Comparison of ENCODE assay signal across 21 cellular contexts in the genomic region with DNA sequence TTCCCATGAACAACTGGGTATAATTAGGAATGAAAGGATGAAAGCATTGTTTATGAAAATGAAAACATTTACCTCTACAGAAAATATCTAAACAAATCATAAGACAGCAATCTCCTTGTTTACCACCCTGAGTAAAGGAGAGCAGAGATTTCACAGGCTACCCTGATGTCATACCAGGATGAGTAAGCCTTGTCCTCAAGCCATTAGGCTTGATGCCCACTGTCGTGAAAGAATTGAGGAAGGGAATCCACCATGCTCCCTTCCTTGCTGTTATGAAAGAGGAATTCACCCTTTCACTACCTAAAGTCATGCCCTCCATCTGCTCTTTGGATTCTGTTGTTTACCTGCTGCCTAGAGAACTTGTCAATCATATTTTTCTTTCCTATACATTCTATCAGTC.
DNase-seq lines count a peak whose midpoint lies in the region; ATAC-seq and TF ChIP-seq lines count a peak whose summit lies in the region.
"Had no signal": no experiment of that assay in that cellular context is flagged by ENCODE, and none has a peak within 500 bp of the region (broad histone marks: within the 10 kb centered on the region; RNA-seq: fewer than 3 reads in every experiment).

No MANE protein-coding gene starts in this region.

- DNase-seq in SK-N-SH (no peak), NCI-H2227 treated with DMSO at 0.1 percent for 48 hours (lab: John Stamatoyannopoulos, UW) (peak; percentile 58), choroid plexus epithelial cell (ENCODE audit: low read depth) (peak; percentile 3), anterior cingulate cortex (lab: John Stamatoyannopoulos, UW) (no peak), DMS 273 treated with DMSO at 0.1 percent for 48 hours (lab: John Stamatoyannopoulos, UW) (no peak), Ammon's horn (ENCODE audit: low spot score) (no peak)
- no peak for DNase-seq in stimulated activated naive CD8-positive, alpha-beta T cell treated with anti-CD3 and anti-CD28 coated beads, Interleukin-15, amount 100 ng/mL, for 72 hours
- DNase-seq: activated B cell treated with CpG ODN at 0.5 μM for 24 hours; activated gamma-delta T cell; body of pancreas; CD8-positive, alpha-beta memory T cell; GF-D8; mesendoderm; NCI-H2107; stimulated activated CD4-positive, alpha-beta T cell treated with anti-CD3 and anti-CD28 coated beads, Interleukin-4, amount 100 ng/mL, for 24 hours; SW 1271; transverse colon had no signal

- no peak for TF ChIP-seq EP300 in SK-N-SH (IDR thresholded peaks at IDR 0.05; ENCODE audit: borderline replicate concordance in 1 of 2, low read depth in 1 of 2, low read length in 1 of 2)

- no peak overlapping the region for H3K9ac ChIP-seq in SK-N-SH

- H3F3A ChIP-seq in SK-N-SH (replicated peaks; ENCODE audit: insufficient read depth) = no peaks in the 10 kb centered on the region

- ATAC-seq in SK-N-SH treated with all-trans-retinoic acid at 6 μM for 48 hours = peak; percentile 43; the same call in 1 of the 3 replicates
- ATAC-seq in stimulated activated naive CD8-positive, alpha-beta T cell treated with anti-CD3 and anti-CD28 coated beads, Interleukin-15, amount 100 ng/mL, for 72 hours = no peak
- ATAC-seq: A549, body of pancreas, gastroesophageal sphincter, sciatic nerve had no signal

- H3K4me3 ChIP-seq in SK-N-SH (ENCODE audit: low read depth in 2 of 2, low read length in 1 of 2) (no peak overlapping the region), choroid plexus epithelial cell (ENCODE audit: low read depth, low read length) (no peak overlapping the region)
- H3K4me3 ChIP-seq: A549, body of pancreas, gastroesophageal sphincter, transverse colon had no signal

- H3K9me2 ChIP-seq in SK-N-SH = no peaks in the 10 kb centered on the region

- no peaks in the 10 kb centered on the region; a peak in 2 of 4 replicates for H3K4me1 ChIP-seq in SK-N-SH (ENCODE audit: control insufficient read depth in 1 of 2, insufficient read depth in 2 of 2, low read depth in 1 of 2, low read length in 1 of 2)
- H3K4me1 ChIP-seq: A549, body of pancreas, gastroesophageal sphincter, transverse colon had no signal

- H3K4me3 Mint-ChIP-seq in stimulated activated naive CD8-positive, alpha-beta T cell treated with anti-CD3 and anti-CD28 coated beads, Interleukin-15, amount 100 ng/mL, for 72 hours = no peak overlapping the region
- H3K4me3 Mint-ChIP-seq: activated B cell treated with CpG ODN at 0.5 μM for 24 hours; CD8-positive, alpha-beta memory T cell had no signal

- H3K27me3 ChIP-seq in SK-N-SH (ENCODE audit: insufficient read depth) = no peaks in the 10 kb centered on the region
- H3K27me3 ChIP-seq: body of pancreas, gastroesophageal sphincter, transverse colon had no signal

- no peaks in the 10 kb centered on the region for H3K4me1 Mint-ChIP-seq in stimulated activated naive CD8-positive, alpha-beta T cell treated with anti-CD3 and anti-CD28 coated beads, Interleukin-15, amount 100 ng/mL, for 72 hours
- H3K4me1 Mint-ChIP-seq: activated B cell treated with CpG ODN at 0.5 μM for 24 hours; CD8-positive, alpha-beta memory T cell had no signal

- no peaks in the 10 kb centered on the region for H4K20me1 ChIP-seq in SK-N-SH (ENCODE audit: insufficient read depth)

- no peak for TF ChIP-seq RAD21 in SK-N-SH (IDR thresholded peaks at IDR 0.05; ENCODE audit: low read length)

- 0% methylated on average over 1 of the region's 1 CpG for WGBS in SK-N-SH (ENCODE audit: low lambda C conversion rate)

- no peaks in the 10 kb centered on the region for H3K27me3 Mint-ChIP-seq in stimulated activated naive CD8-positive, alpha-beta T cell treated with anti-CD3 and anti-CD28 coated beads, Interleukin-15, amount 100 ng/mL, for 72 hours
- H3K27me3 Mint-ChIP-seq: activated B cell treated with CpG ODN at 0.5 μM for 24 hours; CD8-positive, alpha-beta memory T cell had no signal

- no peaks in the 10 kb centered on the region for H3K79me2 ChIP-seq in SK-N-SH (ENCODE audit: insufficient read depth)

- H3K36me3 ChIP-seq in SK-N-SH (replicated peaks in 1 of 2; ENCODE audit: control insufficient read depth in 1 of 2, insufficient read depth in 2 of 2, low read length in 1 of 2) = no peaks in the 10 kb centered on the region
- H3K36me3 ChIP-seq: gastroesophageal sphincter, transverse colon had no signal

- CTCF ChIA-PET in SK-N-SH (lab: Yijun Ruan, JAX) = no interaction called here

- H3K4me2 ChIP-seq in SK-N-SH = no peak overlapping the region
- H3K4me2 ChIP-seq: A549 had no signal

- no peak overlapping the region for H3K27ac Mint-ChIP-seq in stimulated activated naive CD8-positive, alpha-beta T cell treated with anti-CD3 and anti-CD28 coated beads, Interleukin-15, amount 100 ng/mL, for 72 hours
- H3K27ac Mint-ChIP-seq: activated B cell treated with CpG ODN at 0.5 μM for 24 hours; CD8-positive, alpha-beta memory T cell had no signal

- peaks cover 7 to 12% of the 10 kb centered on the region in 2 donors for H3K9me3 Mint-ChIP-seq in stimulated activated naive CD8-positive, alpha-beta T cell treated with anti-CD3 and anti-CD28 coated beads, Interleukin-15, amount 100 ng/mL, for 72 hours

- TF ChIP-seq CTCF in SK-N-SH (IDR thresholded peaks at IDR 0.05) (no peak), choroid plexus epithelial cell (conservative IDR thresholded peaks at IDR 0.05; ENCODE audit: low read depth, low read length) (no peak)

- H2AFZ ChIP-seq in SK-N-SH (ENCODE audit: low read depth) = no peak overlapping the region

- no peaks in the 10 kb centered on the region for H3K9me3 ChIP-seq in SK-N-SH
- H3K9me3 ChIP-seq: A549, body of pancreas, gastroesophageal sphincter, transverse colon had no signal

- H3K27ac ChIP-seq in SK-N-SH (ENCODE audit: low read depth in 2 of 2, low read length in 1 of 2) = no peak overlapping the region
- H3K27ac ChIP-seq: A549, body of pancreas, gastroesophageal sphincter, transverse colon had no signal

- POLR2A ChIA-PET in SK-N-SH (lab: Yijun Ruan, JAX) = no interaction called here

TF ChIP-seq in SK-N-SH treated with all-trans-retinoic acid at 6 μM for 48 hours, 23 proteins besides CTCF, POLR2A, EP300 and RAD21:
- TF ChIP-seq ZC3H10 (CRISPR knock-in tag; IDR thresholded peaks at IDR 0.05) (no peak), ISL1 (CRISPR knock-in tag; IDR thresholded peaks at IDR 0.05) (peak; percentile 47; the same call in 1 of the 2 replicates)

TF ChIP-seq in SK-N-SH, 30 proteins besides CTCF, POLR2A, EP300 and RAD21:
- no peak for TF ChIP-seq GATA2 (CRISPR knock-in tag; IDR thresholded peaks at IDR 0.05)

Comparison
In these comparisons a context has a peak if more than half of its experiments do, and no peak if none do; other contexts are left out.
1. DNase-seq: peak in NCI-H2227 treated with DMSO at 0.1 percent for 48 hours (single experiment) and choroid plexus epithelial cell (single experiment); none in SK-N-SH (single experiment), anterior cingulate cortex (0 of 58), stimulated activated naive CD8-positive, alpha-beta T cell treated with anti-CD3 and anti-CD28 coated beads, Interleukin-15, amount 100 ng/mL, for 72 hours (0 of 2), DMS 273 treated with DMSO at 0.1 percent for 48 hours (single experiment) and Ammon's horn (single experiment).